In genomic region chr1:34786521-34787325, GRCh38 we compare ENCODE assay signal across 8 cellular contexts. TPM values are rescaled to one million over a fixed set of nuclear protein-coding genes. Genes with fewer than 3 reads are reported as not detected.
A peak's percentile ranks its signal among the peaks of the same experiment; 100 is the strongest.
DNase-seq lines count a peak whose midpoint lies in the region; ATAC-seq and TF ChIP-seq lines count a peak whose summit lies in the region.

No MANE protein-coding gene starts in this region.

- no peaks in the 10 kb centered on the region for H3K79me2 ChIP-seq in DND-41 (ENCODE audit: insufficient read depth, low read length)
- no peaks in the 10 kb centered on the region for H3K79me2 ChIP-seq in OCI-LY1 (ENCODE audit: insufficient read depth, low read length)

- no peaks in the 10 kb centered on the region for H3K9me2 ChIP-seq in OCI-LY1 (ENCODE audit: low read depth, low read length)

- no peak overlapping the region for H3K4me3 ChIP-seq in DND-41 (ENCODE audit: low read depth in 1 of 2, low read length in 2 of 2)
- no peak overlapping the region for H3K4me3 ChIP-seq in OCI-LY1 (ENCODE audit: low read depth, low read length, poor library complexity, severe bottlenecking)
- H3K4me3 ChIP-seq in naive thymus-derived CD4-positive, alpha-beta T cell (ENCODE audit: low read length) = no peak overlapping the region

- H3K4me3 Mint-ChIP-seq in naive thymus-derived CD4-positive, alpha-beta T cell = no peak overlapping the region

- peaks cover 19 to 54% (median 43%) of the 10 kb centered on the region in 5 donors for H3K27me3 Mint-ChIP-seq in naive thymus-derived CD4-positive, alpha-beta T cell

- H2AFZ ChIP-seq in DND-41 (ENCODE audit: low read depth, low read length) = no peak overlapping the region
- no peak overlapping the region for H2AFZ ChIP-seq in OCI-LY1 (ENCODE audit: low read length)

- in situ Hi-C loops in KBM-7 (cut with MboI; ENCODE audit: low pct_unique_long_range_greater_than_20kb, low sequenced_read_pairs) = no loop called here

- H3K4me2 ChIP-seq in DND-41 (ENCODE audit: insufficient read depth, low read length) (no peak overlapping the region), OCI-LY1 (ENCODE audit: low read length) (no peak overlapping the region)

- H3K27ac ChIP-seq in DND-41 (ENCODE audit: low read length) = no peak overlapping the region
- H3K27ac ChIP-seq in OCI-LY1 (ENCODE audit: low read depth, low read length, poor library complexity, severe bottlenecking) = no peak overlapping the region
- no peak overlapping the region for H3K27ac ChIP-seq in naive thymus-derived CD4-positive, alpha-beta T cell (ENCODE audit: low read depth, low read length)

- H3K36me3 Mint-ChIP-seq in naive thymus-derived CD4-positive, alpha-beta T cell = no peaks in the 10 kb centered on the region

- POLR2A ChIA-PET in naive thymus-derived CD4-positive, alpha-beta T cell (lab: Charles Lee) = no interaction called here

- peaks cover 0 to 14% (median 3%) of the 10 kb centered on the region in 7 donors for H3K4me1 Mint-ChIP-seq in naive thymus-derived CD4-positive, alpha-beta T cell

- H3K27me3 ChIP-seq in DND-41 (ENCODE audit: insufficient read depth, low read length, poor library complexity) (no peaks in the 10 kb centered on the region), OCI-LY1 (ENCODE audit: insufficient read depth, low read length) (peaks cover 2% of the 10 kb centered on the region)
- no peaks in the 10 kb centered on the region for H3K27me3 ChIP-seq in naive thymus-derived CD4-positive, alpha-beta T cell (ENCODE audit: control insufficient read depth in 2 of 2, insufficient read depth in 2 of 2, low read length in 2 of 2)

- no peaks in the 10 kb centered on the region for H3F3A ChIP-seq in OCI-LY1 (ENCODE audit: insufficient read depth, low read length)

- DNase-seq in DND-41 = peak; percentile 63
- peak; percentile 69 for DNase-seq in KBM-7
- DNase-seq in activated T-cell treated with anti-CD3 and anti-CD28 coated beads for 1 hour (ENCODE audit: low read depth) = peak; percentile 41
- peak; percentile 28 to 59 (median 47) for DNase-seq in naive thymus-derived CD4-positive, alpha-beta T cell
- peak; percentile 21 to 29 for DNase-seq in stimulated activated CD8-positive, alpha-beta memory T cell treated with anti-CD3 and anti-CD28 coated beads, Interleukin-7, amount 100 ng/mL, for 4 hours (ENCODE audit: low read depth in 2 of 2)
- DNase-seq in cortex of kidney (lab: John Stamatoyannopoulos, UW) = no peak

- no peaks in the 10 kb centered on the region for H3K36me3 ChIP-seq in DND-41 (ENCODE audit: insufficient read depth, low read length)
- H3K36me3 ChIP-seq in OCI-LY1 (ENCODE audit: insufficient read depth, low read length) = no peaks in the 10 kb centered on the region
- no peaks in the 10 kb centered on the region for H3K36me3 ChIP-seq in naive thymus-derived CD4-positive, alpha-beta T cell (ENCODE audit: control insufficient read depth in 2 of 3, insufficient read depth in 3 of 3, low read length in 3 of 3)

- H3K27ac Mint-ChIP-seq in naive thymus-derived CD4-positive, alpha-beta T cell = no peak overlapping the region

- H3K9ac ChIP-seq in DND-41 (ENCODE audit: low read depth, low read length) (no peak overlapping the region), OCI-LY1 (ENCODE audit: low read length) (no peak overlapping the region)

- no peaks in the 10 kb centered on the region for H3K4me1 ChIP-seq in DND-41 (ENCODE audit: insufficient read depth, low read length)
- H3K4me1 ChIP-seq in OCI-LY1 (ENCODE audit: insufficient read depth, low read length, severe bottlenecking) = no peaks in the 10 kb centered on the region
- H3K4me1 ChIP-seq in naive thymus-derived CD4-positive, alpha-beta T cell (ENCODE audit: control insufficient read depth in 2 of 2, insufficient read depth in 2 of 2, low read length in 2 of 2) = no peaks in the 10 kb centered on the region

- H4K20me1 ChIP-seq in DND-41 (ENCODE audit: insufficient read depth, low read length) (peaks cover 13% of the 10 kb centered on the region; the same call in 1 of the 2 replicates), OCI-LY1 (ENCODE audit: insufficient read depth, low read length) (no peaks in the 10 kb centered on the region)

- intact Hi-C loops in naive thymus-derived CD4-positive, alpha-beta T cell (cut with micrococcal nuclease) = loop anchor here (1.0 to 5.0 kb wide), 3 partner anchors 66 to 201 kb away; partner anchors contain the start of gene TMEM35B (in 1 of the 2)

- TF ChIP-seq CTCF in DND-41 (IDR thresholded peaks at IDR 0.05; ENCODE audit: borderline replicate concordance, extremely low read depth, low read length, poor library complexity, severe bottlenecking) (peak; percentile 93), OCI-LY1 (IDR thresholded peaks at IDR 0.05; ENCODE audit: low read length) (peak; percentile 71)

- ATAC-seq in DND-41 (ENCODE audit: insufficient read depth, low read depth) (peak; percentile 90), esophagus mucosa (peak; percentile 63)
- ATAC-seq in naive thymus-derived CD4-positive, alpha-beta T cell = peak; percentile 88

- CTCF ChIA-PET in naive thymus-derived CD4-positive, alpha-beta T cell (lab: Charles Lee) = interaction anchor here (0.6 to 1.4 kb wide), 5 partner anchors 11 to 516 kb away, joined by 3 to 5 read pairs (median 4); no protein-coding TSS in a partner anchor

- peaks cover 0 to 2% (median 0%) of the 10 kb centered on the region in 11 donors for H3K9me3 Mint-ChIP-seq in naive thymus-derived CD4-positive, alpha-beta T cell

- H3K9me3 ChIP-seq in DND-41 (ENCODE audit: insufficient read depth, low read length, severe bottlenecking) (no peaks in the 10 kb centered on the region), OCI-LY1 (ENCODE audit: low read length) (no peaks in the 10 kb centered on the region)
- no peaks in the 10 kb centered on the region for H3K9me3 ChIP-seq in naive thymus-derived CD4-positive, alpha-beta T cell (ENCODE audit: control insufficient read depth in 2 of 3, low read length in 3 of 3)

RNA-seq across cellular contexts. Expression of gene GJB3, which starts 5.7 kb away (rescaled TPM):
- 61.7 TPM for total RNA-seq in esophagus mucosa
- not detected for total RNA-seq in naive thymus-derived CD4-positive, alpha-beta T cell
- polyA plus RNA-seq in naive thymus-derived CD4-positive, alpha-beta T cell = not detected

RNA-seq across cellular contexts. Expression of gene GJA4, which starts 6.1 kb away (rescaled TPM):
- total RNA-seq in esophagus mucosa = 2.0 TPM
- not detected for total RNA-seq in naive thymus-derived CD4-positive, alpha-beta T cell
- not detected for polyA plus RNA-seq in naive thymus-derived CD4-positive, alpha-beta T cell

RNA-seq across cellular contexts. Expression of gene GJB4, which starts 27.2 kb away (rescaled TPM):
- total RNA-seq in esophagus mucosa = 1.4 TPM
- total RNA-seq in naive thymus-derived CD4-positive, alpha-beta T cell = not detected
- polyA plus RNA-seq in naive thymus-derived CD4-positive, alpha-beta T cell = not detected

RNA-seq across cellular contexts. Expression of gene GJB5, which starts 31.9 kb away (rescaled TPM):
- total RNA-seq in esophagus mucosa = 78.8 TPM
- not detected for total RNA-seq in naive thymus-derived CD4-positive, alpha-beta T cell
- polyA plus RNA-seq in naive thymus-derived CD4-positive, alpha-beta T cell = not detected

Comparison
In these comparisons a context has a peak if more than half of its experiments do, and no peak if none do; other contexts are left out.
1. RNA of gene GJB3, which starts 5.7 kb away (total RNA-seq): 61.7 TPM in esophagus mucosa (single experiment); not detected in naive thymus-derived CD4-positive, alpha-beta T cell; every median in the first group is over 10 times any median in the second.
2. Peak in every context shown above with its lines, with median percentiles within 50 percentile points of each other: ATAC-seq.